Comparison of ENCODE assay signal across 19 cellular contexts in the genomic region with DNA sequence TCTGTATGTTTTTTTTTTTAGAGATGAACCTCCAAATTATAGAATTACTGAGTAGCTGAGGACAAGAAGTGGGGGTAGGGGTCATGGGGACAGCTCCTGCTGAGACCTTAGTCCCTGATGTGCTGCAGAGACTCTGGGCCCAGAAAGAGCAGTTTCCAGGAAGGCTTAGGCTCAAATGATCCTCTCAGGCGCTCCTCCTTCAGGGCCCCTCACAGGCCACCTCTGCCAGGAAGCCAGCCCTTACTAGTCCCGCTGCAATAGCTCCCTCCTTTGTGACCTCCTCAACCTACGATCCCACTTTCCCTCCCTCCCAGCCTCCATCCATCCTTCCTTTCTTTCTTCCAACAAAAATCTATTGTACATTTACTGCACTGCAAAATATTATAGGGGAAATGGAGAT. TPM values are rescaled to one million over a fixed set of nuclear protein-coding genes. Genes with fewer than 3 reads are reported as not detected.
"Had no signal": no experiment of that assay in that cellular context is flagged by ENCODE, and none has a peak within 500 bp of the region (broad histone marks: within the 10 kb centered on the region; RNA-seq: fewer than 3 reads in every experiment).

No MANE protein-coding gene starts in this region.

- H3K4me3 ChIP-seq: left lung, spleen, thyroid gland had no signal

- H3K4me1 Mint-ChIP-seq: activated B cell treated with CpG ODN at 0.5 μM for 24 hours; activated naive CD8-positive, alpha-beta T cell treated with anti-CD3 and anti-CD28 coated beads, Interleukin-2, amount 50 U/mL, for 24 hours; memory B cell had no signal

- H3K36me3 Mint-ChIP-seq: activated CD4-positive, alpha-beta memory T cell treated with anti-CD3 and anti-CD28 coated beads for 36 hours; memory B cell; naive thymus-derived CD4-positive, alpha-beta T cell; stimulated activated memory B cell treated with anti-CD40 and anti-IgM and Interleukin-4, amounts not matched to agents 10 μg/mL and 1 μg/mL and 100 μg/mL, for 72 hours had no signal

- H3K27me3 ChIP-seq: left lung, neutrophil, spleen, thyroid gland had no signal

- H3K27me3 Mint-ChIP-seq: activated CD4-positive, alpha-beta memory T cell treated with anti-CD3 and anti-CD28 coated beads for 36 hours; activated naive CD8-positive, alpha-beta T cell treated with anti-CD3 and anti-CD28 coated beads, Interleukin-2, amount 50 U/mL, for 24 hours had no signal

- H3K36me3 ChIP-seq: left lung, neutrophil, spleen, thyroid gland had no signal

- H3K27ac Mint-ChIP-seq: activated B cell treated with CpG ODN at 0.5 μM for 24 hours; activated CD4-positive, alpha-beta memory T cell treated with anti-CD3 and anti-CD28 coated beads for 36 hours; activated naive CD4-positive, alpha-beta T cell treated with anti-CD3 and anti-CD28 coated beads for 36 hours; activated naive CD8-positive, alpha-beta T cell treated with anti-CD3 and anti-CD28 coated beads, Interleukin-2, amount 50 U/mL, for 24 hours; memory B cell; naive thymus-derived CD4-positive, alpha-beta T cell; stimulated activated memory B cell treated with anti-CD40 and anti-IgM and Interleukin-4, amounts not matched to agents 10 μg/mL and 1 μg/mL and 100 μg/mL, for 72 hours; T-helper 2 cell treated with Interferon-gamma antibody and Interleukin-4, amounts not matched to agents 5 μg/mL and 100 μg/mL, for 36 hours had no signal

- ATAC-seq: activated naive CD8-positive, alpha-beta T cell treated with anti-CD3 and anti-CD28 coated beads, Interleukin-2, amount 50 U/mL, for 24 hours; left lung; naive thymus-derived CD4-positive, alpha-beta T cell; stimulated activated memory B cell treated with anti-CD40 and anti-IgM and Interleukin-4, amounts not matched to agents 10 μg/mL and 1 μg/mL and 100 μg/mL, for 72 hours had no signal

- H3K9me3 ChIP-seq: left lung, neutrophil, thyroid gland had no signal

- DNase-seq: activated B cell treated with CpG ODN at 0.5 μM for 24 hours; activated CD4-positive, alpha-beta memory T cell treated with anti-CD3 and anti-CD28 coated beads for 36 hours; activated CD4-positive, alpha-beta T cell treated with anti-CD3 and anti-CD28 coated beads for 4 hours; activated naive CD4-positive, alpha-beta T cell treated with anti-CD3 and anti-CD28 coated beads for 36 hours; activated naive CD8-positive, alpha-beta T cell treated with anti-CD3 and anti-CD28 coated beads, Interleukin-2, amount 50 U/mL, for 24 hours; cerebellar nuclear complex; cortex of kidney; erythroblast; left lung; naive thymus-derived CD4-positive, alpha-beta T cell; spleen; stimulated activated CD4-positive, alpha-beta T cell treated with anti-CD3 and anti-CD28 coated beads, Interleukin-4, amount 100 ng/mL, for 4 hours had no signal

- H3K27ac ChIP-seq: left lung, neutrophil, spleen, thyroid gland had no signal

- H3K4me3 Mint-ChIP-seq: activated B cell treated with CpG ODN at 0.5 μM for 24 hours; activated CD4-positive, alpha-beta memory T cell treated with anti-CD3 and anti-CD28 coated beads for 36 hours; activated naive CD4-positive, alpha-beta T cell treated with anti-CD3 and anti-CD28 coated beads for 36 hours; activated naive CD8-positive, alpha-beta T cell treated with anti-CD3 and anti-CD28 coated beads, Interleukin-2, amount 50 U/mL, for 24 hours; memory B cell; naive thymus-derived CD4-positive, alpha-beta T cell; stimulated activated memory B cell treated with anti-CD40 and anti-IgM and Interleukin-4, amounts not matched to agents 10 μg/mL and 1 μg/mL and 100 μg/mL, for 72 hours; T-helper 2 cell treated with Interferon-gamma antibody and Interleukin-4, amounts not matched to agents 5 μg/mL and 100 μg/mL, for 36 hours had no signal

- H3K9me3 Mint-ChIP-seq: activated B cell treated with CpG ODN at 0.5 μM for 24 hours; activated CD4-positive, alpha-beta memory T cell treated with anti-CD3 and anti-CD28 coated beads for 36 hours; activated naive CD4-positive, alpha-beta T cell treated with anti-CD3 and anti-CD28 coated beads for 36 hours; activated naive CD8-positive, alpha-beta T cell treated with anti-CD3 and anti-CD28 coated beads, Interleukin-2, amount 50 U/mL, for 24 hours; memory B cell; naive thymus-derived CD4-positive, alpha-beta T cell; stimulated activated memory B cell treated with anti-CD40 and anti-IgM and Interleukin-4, amounts not matched to agents 10 μg/mL and 1 μg/mL and 100 μg/mL, for 72 hours; T-helper 2 cell treated with Interferon-gamma antibody and Interleukin-4, amounts not matched to agents 5 μg/mL and 100 μg/mL, for 36 hours had no signal

RNA-seq across cellular contexts. Expression of a gene that starts 24.6 kb away (rescaled TPM):
- total RNA-seq: activated B cell treated with CpG ODN at 0.5 μM for 24 hours; activated CD4-positive, alpha-beta memory T cell treated with anti-CD3 and anti-CD28 coated beads for 36 hours; activated naive CD4-positive, alpha-beta T cell treated with anti-CD3 and anti-CD28 coated beads for 36 hours; bronchial epithelial cell; frontal cortex; left lung; naive thymus-derived CD4-positive, alpha-beta T cell; thyroid gland had no signal
- polyA plus RNA-seq: naive thymus-derived CD4-positive, alpha-beta T cell had no signal
